In the genomic region with DNA sequence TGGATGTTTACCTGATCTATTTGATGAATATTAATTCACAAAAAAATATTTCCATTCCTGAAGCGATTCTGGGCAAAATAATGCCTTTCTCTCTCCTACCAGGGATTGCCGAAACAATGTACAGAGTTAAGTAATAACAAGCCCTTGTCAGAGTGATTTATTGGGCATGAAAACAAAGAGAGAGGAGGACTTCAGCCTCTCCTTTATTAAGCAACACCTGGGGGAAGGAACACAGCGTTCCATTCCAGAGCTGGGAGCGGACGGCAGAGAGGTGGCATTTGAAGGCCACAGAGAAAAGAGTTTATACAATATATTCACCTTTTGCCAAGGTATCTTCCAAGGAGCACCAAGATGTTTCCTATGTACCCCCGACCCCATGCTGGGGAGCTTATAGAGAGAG, we compare ENCODE assay signal across 22 cellular contexts.
A peak's percentile ranks its signal among the peaks of the same experiment; 100 is the strongest.
DNase-seq lines count a peak whose midpoint lies in the region; ATAC-seq and TF ChIP-seq lines count a peak whose summit lies in the region.
"Had no signal": no experiment of that assay in that cellular context is flagged by ENCODE, and none has a peak within 500 bp of the region (broad histone marks: within the 10 kb centered on the region; RNA-seq: fewer than 3 reads in every experiment).

No MANE protein-coding gene starts in this region.

- no peak overlapping the region for H2AFZ ChIP-seq in hepatocyte

- no peak for TF ChIP-seq POLR2A in prostate gland (IDR thresholded peaks at IDR 0.05)

- ATAC-seq in natural killer cell treated with Interleukin-12 subunit alpha and Interleukin-12 subunit beta and Interleukin-15 and Interleukin-18, amount 100 ng/mL, for 72 hours = no peak
- no peak for ATAC-seq in HG02981 (IDR thresholded peaks at IDR 0.05; ENCODE audit: unreplicated experiment)
- ATAC-seq: activated naive CD8-positive, alpha-beta T cell treated with anti-CD3 and anti-CD28 coated beads, Interleukin-2, amount 50 U/mL, for 24 hours; left lung; stimulated activated naive B cell treated with anti-CD40 and anti-IgM and Interleukin-4, amounts not matched to agents 10 μg/mL and 1 μg/mL and 100 μg/mL, for 72 hours; WTC11 had no signal

- TF ChIP-seq CTCF in RWPE1 (conservative IDR thresholded peaks at IDR 0.05; ENCODE audit: low read depth) = no peak
- no peak for TF ChIP-seq CTCF in hepatocyte (IDR thresholded peaks at IDR 0.05; ENCODE audit: poor library complexity)
- no peak for TF ChIP-seq CTCF in prostate gland (IDR thresholded peaks at IDR 0.05)
- no peak for TF ChIP-seq CTCF in right atrium auricular region (IDR thresholded peaks at IDR 0.05)

- H3K36me3 ChIP-seq in hepatocyte (replicated peaks; ENCODE audit: insufficient read depth, low read depth) (no peaks in the 10 kb centered on the region), prostate gland (no peaks in the 10 kb centered on the region), right atrium auricular region (no peaks in the 10 kb centered on the region)
- H3K36me3 ChIP-seq: HAP-1, left lung had no signal

- peak overlapping the region; percentile 46 for H3K4me2 ChIP-seq in hepatocyte
- H3K4me2 ChIP-seq: KMS-11 had no signal

- no peak overlapping the region for H3K4me3 Mint-ChIP-seq in natural killer cell treated with Interleukin-12 subunit alpha and Interleukin-12 subunit beta and Interleukin-15 and Interleukin-18, amount 100 ng/mL, for 72 hours
- H3K4me3 Mint-ChIP-seq: activated naive CD8-positive, alpha-beta T cell treated with anti-CD3 and anti-CD28 coated beads, Interleukin-2, amount 50 U/mL, for 24 hours; CD4-positive, alpha-beta memory T cell; stimulated activated naive B cell treated with anti-CD40 and anti-IgM and Interleukin-4, amounts not matched to agents 10 μg/mL and 1 μg/mL and 100 μg/mL, for 72 hours; WTC11 had no signal

- H3K27ac ChIP-seq in RWPE1 (peak overlapping the region; percentile 89), hepatocyte (peak overlapping the region; percentile 94), prostate gland (peak overlapping the region; percentile 66 to 80), caudate nucleus (ENCODE audit: low read depth, low read length) (no peak overlapping the region), right atrium auricular region (no peak overlapping the region)
- H3K27ac ChIP-seq: KMS-11, left lung, psoas muscle, skin epidermis had no signal

- intact Hi-C loops in prostate gland (cut with DNase I) = no loop called here

- no peaks in the 10 kb centered on the region for H4K20me1 ChIP-seq in hepatocyte (ENCODE audit: insufficient read depth, poor library complexity, severe bottlenecking)

- H3K9me2 ChIP-seq in hepatocyte (replicated peaks; ENCODE audit: insufficient read depth) = no peaks in the 10 kb centered on the region

- H3K9me3 ChIP-seq in hepatocyte (ENCODE audit: low read depth) (no peaks in the 10 kb centered on the region), prostate gland (no peaks in the 10 kb centered on the region), right atrium auricular region (no peaks in the 10 kb centered on the region)
- H3K9me3 ChIP-seq: HAP-1, left lung, psoas muscle had no signal

- no peaks in the 10 kb centered on the region for H3K79me2 ChIP-seq in hepatocyte

- no peaks in the 10 kb centered on the region for H3K36me3 Mint-ChIP-seq in natural killer cell treated with Interleukin-12 subunit alpha and Interleukin-12 subunit beta and Interleukin-15 and Interleukin-18, amount 100 ng/mL, for 72 hours
- H3K36me3 Mint-ChIP-seq: CD4-positive, alpha-beta memory T cell; stimulated activated naive B cell treated with anti-CD40 and anti-IgM and Interleukin-4, amounts not matched to agents 10 μg/mL and 1 μg/mL and 100 μg/mL, for 72 hours; WTC11 had no signal

- H3K4me3 ChIP-seq in hepatocyte (no peak overlapping the region), prostate gland (no peak overlapping the region), right atrium auricular region (no peak overlapping the region)
- H3K4me3 ChIP-seq: HAP-1, left lung, psoas muscle, skin epidermis had no signal

- H3K4me1 ChIP-seq in hepatocyte (ENCODE audit: insufficient read depth) (peaks cover 6% of the 10 kb centered on the region), prostate gland (replicated peaks) (peaks cover 3% of the 10 kb centered on the region), right atrium auricular region (no peaks in the 10 kb centered on the region)
- H3K4me1 ChIP-seq: HAP-1, left lung, psoas muscle had no signal

- peaks cover 2 to 7% of the 10 kb centered on the region in 2 donors for H3K27me3 Mint-ChIP-seq in natural killer cell treated with Interleukin-12 subunit alpha and Interleukin-12 subunit beta and Interleukin-15 and Interleukin-18, amount 100 ng/mL, for 72 hours
- H3K27me3 Mint-ChIP-seq: CD4-positive, alpha-beta memory T cell; stimulated activated naive B cell treated with anti-CD40 and anti-IgM and Interleukin-4, amounts not matched to agents 10 μg/mL and 1 μg/mL and 100 μg/mL, for 72 hours had no signal

- CTCF ChIA-PET in RWPE1 (lab: Yijun Ruan, JAX) = no interaction called here

- H3K27ac Mint-ChIP-seq in natural killer cell treated with Interleukin-12 subunit alpha and Interleukin-12 subunit beta and Interleukin-15 and Interleukin-18, amount 100 ng/mL, for 72 hours = no peak overlapping the region
- H3K27ac Mint-ChIP-seq: activated naive CD8-positive, alpha-beta T cell treated with anti-CD3 and anti-CD28 coated beads, Interleukin-2, amount 50 U/mL, for 24 hours; CD4-positive, alpha-beta memory T cell; stimulated activated naive B cell treated with anti-CD40 and anti-IgM and Interleukin-4, amounts not matched to agents 10 μg/mL and 1 μg/mL and 100 μg/mL, for 72 hours; WTC11 had no signal

- H3K27me3 ChIP-seq in hepatocyte (no peaks in the 10 kb centered on the region), prostate gland (replicated peaks; ENCODE audit: insufficient read depth) (no peaks in the 10 kb centered on the region), right atrium auricular region (no peaks in the 10 kb centered on the region)

- POLR2A ChIA-PET in RWPE1 (lab: Yijun Ruan, JAX; ENCODE audit: low non-redundant PET) = no interaction called here

- DNase-seq in HuH-7.5 (ENCODE audit: low spot score) (peak; percentile 21), RWPE1 (ENCODE audit: low spot score) (peak; percentile 87), hepatocyte (ENCODE audit: low spot score) (peak; percentile 77), prostate gland (ENCODE audit: low spot score) (peak; percentile 92), caudate nucleus (lab: John Stamatoyannopoulos, UW) (no peak), right atrium auricular region (ENCODE audit: low spot score) (no peak)
- no peak for DNase-seq in natural killer cell treated with Interleukin-12 subunit alpha and Interleukin-12 subunit beta and Interleukin-15 and Interleukin-18, amount 100 ng/mL, for 72 hours (ENCODE audit: low spot score)
- DNase-seq: activated naive CD8-positive, alpha-beta T cell treated with anti-CD3 and anti-CD28 coated beads, Interleukin-2, amount 50 U/mL, for 24 hours; CD4-positive, alpha-beta memory T cell; effector CD8-positive, alpha-beta T cell; glutamatergic neuron; left lung; NCI-H2081; NCI-H524; psoas muscle; stimulated activated CD4-positive, alpha-beta T cell treated with anti-CD3 and anti-CD28 coated beads, Interleukin-2, amount 100 ng/mL, for 24 hours; stimulated activated naive B cell treated with anti-CD40 and anti-IgM and Interleukin-4, amounts not matched to agents 10 μg/mL and 1 μg/mL and 100 μg/mL, for 72 hours had no signal

- no peaks in the 10 kb centered on the region for H3K9me3 Mint-ChIP-seq in natural killer cell treated with Interleukin-12 subunit alpha and Interleukin-12 subunit beta and Interleukin-15 and Interleukin-18, amount 100 ng/mL, for 72 hours
- H3K9me3 Mint-ChIP-seq: activated naive CD8-positive, alpha-beta T cell treated with anti-CD3 and anti-CD28 coated beads, Interleukin-2, amount 50 U/mL, for 24 hours; WTC11 had no signal

- H3K4me1 Mint-ChIP-seq in natural killer cell treated with Interleukin-12 subunit alpha and Interleukin-12 subunit beta and Interleukin-15 and Interleukin-18, amount 100 ng/mL, for 72 hours (ENCODE audit: low read depth in 2 of 2) = no peaks in the 10 kb centered on the region
- H3K4me1 Mint-ChIP-seq: activated naive CD8-positive, alpha-beta T cell treated with anti-CD3 and anti-CD28 coated beads, Interleukin-2, amount 50 U/mL, for 24 hours; CD4-positive, alpha-beta memory T cell; stimulated activated naive B cell treated with anti-CD40 and anti-IgM and Interleukin-4, amounts not matched to agents 10 μg/mL and 1 μg/mL and 100 μg/mL, for 72 hours had no signal

- WGBS in hepatocyte (ENCODE audit: low lambda C conversion rate, missing lambda C conversion rate) = 59% methylated on average over 6 of the region's 6 CpGs
- 22% methylated on average over 6 of the region's 6 CpGs for WGBS in prostate gland

Comparison
In these comparisons a context has a peak if more than half of its experiments do, and no peak if none do; other contexts are left out.
1. DNase-seq: peak in HuH-7.5 (single experiment), RWPE1 (single experiment), hepatocyte (single experiment) and prostate gland (single experiment); none in natural killer cell treated with Interleukin-12 subunit alpha and Interleukin-12 subunit beta and Interleukin-15 and Interleukin-18, amount 100 ng/mL, for 72 hours (single experiment), caudate nucleus (0 of 61) and right atrium auricular region (single experiment).
2. H3K27ac ChIP-seq: peak in RWPE1 (single experiment), hepatocyte (single experiment) and prostate gland (2 of 2); none in caudate nucleus (single experiment) and right atrium auricular region (0 of 2).